ENCODE assay signal across 7 cellular contexts in the genomic region with DNA sequence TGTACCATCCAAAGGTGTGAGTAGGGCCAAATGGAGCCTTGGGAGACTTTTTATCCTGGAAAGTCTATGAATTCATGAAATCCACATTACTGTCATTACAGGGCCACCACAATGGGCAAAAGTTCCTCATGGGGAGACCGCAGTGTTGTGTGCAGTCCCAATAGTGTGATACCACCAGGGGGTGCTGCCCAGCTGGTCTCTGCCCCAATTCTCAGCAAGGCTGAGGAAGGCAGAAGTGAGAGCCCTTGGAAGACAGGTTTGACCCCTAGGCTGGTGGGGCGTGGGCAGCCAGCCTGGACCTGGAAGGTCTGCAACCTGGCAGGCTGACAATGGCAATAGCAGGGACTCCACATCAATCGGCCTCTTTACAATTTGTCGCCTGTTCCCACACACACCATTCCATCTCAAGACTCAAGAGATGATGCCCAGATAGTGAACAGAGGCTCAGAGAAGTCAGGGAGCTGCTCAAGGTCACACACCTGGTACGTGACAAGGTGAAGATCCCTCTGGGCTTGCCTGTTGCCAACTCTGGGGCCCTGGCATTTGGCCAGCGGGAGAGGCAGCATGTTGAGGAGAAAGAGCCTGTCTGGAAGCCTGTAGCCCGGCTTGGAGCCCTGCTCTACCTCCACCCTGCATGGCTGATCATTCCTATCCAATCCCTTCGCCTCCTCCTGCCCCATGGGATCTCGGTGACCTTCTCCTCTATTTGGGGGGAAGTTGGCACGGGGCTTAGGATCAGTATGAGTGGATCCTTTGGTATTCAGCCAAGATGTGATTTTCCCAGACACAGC. TPM values are rescaled to one million over a fixed set of nuclear protein-coding genes. Genes with fewer than 3 reads are reported as not detected.
DNase-seq lines count a peak whose midpoint lies in the region; ATAC-seq, FAIRE-seq and TF ChIP-seq lines count a peak whose summit lies in the region.

No MANE protein-coding gene starts in this region.

- no peaks in the 10 kb centered on the region for H3K79me2 ChIP-seq in HepG2 (ENCODE audit: insufficient read depth, low read length)

- BruUV-seq in HepG2 (replicated peaks; lab: Mats Ljungman, UMichigan): no TSS peak

- H3K9ac ChIP-seq in colonic mucosa (ENCODE audit: low read depth in 2 of 2, low read length in 2 of 2): no peak overlapping the region
- no peak overlapping the region for H3K9ac ChIP-seq in HepG2 (ENCODE audit: insufficient read depth, low read depth, low read length)

- TF ChIP-seq CTCF in GM10248 (IDR thresholded peaks at IDR 0.05; ENCODE audit: control extremely low read depth, extremely low read depth, low read depth, missing control alignments) (peak; percentile 35), colonic mucosa (IDR thresholded peaks at IDR 0.05) (peak; percentile 65), HepG2 (CRISPR knock-in tag; IDR thresholded peaks at IDR 0.05) (peak; percentile 94)

- intact Hi-C loops in colonic mucosa (cut with DNase I): loop anchor here (1.0 kb wide), 1 partner anchor 64 kb away; no protein-coding TSS in a partner anchor
- intact Hi-C loops in HepG2 (cut with micrococcal nuclease; ENCODE audit: unreplicated experiment): loop anchor here (1.0 kb wide), 3 partner anchors 21 to 64 kb away; no protein-coding TSS in a partner anchor

- no peak overlapping the region for H3K4me2 ChIP-seq in HepG2 (ENCODE audit: low read depth, low read length)

- no peaks in the 10 kb centered on the region for H4K20me1 ChIP-seq in HepG2 (ENCODE audit: insufficient read depth, low read length)

- H3K36me3 ChIP-seq in colonic mucosa (no peaks in the 10 kb centered on the region), HepG2 (replicated peaks in 1 of 2; ENCODE audit: control insufficient read depth in 1 of 2, insufficient read depth in 2 of 2, low read length in 2 of 2) (no peaks in the 10 kb centered on the region)

- DNase-seq in GM10248 (ENCODE audit: extremely low spot score) (peak; percentile 57), NCI-H1694 treated with DMSO at 0.1 percent for 48 hours (lab: John Stamatoyannopoulos, UW) (peak; percentile 62), colonic mucosa (peak; percentile 79), HepG2 (ENCODE audit: low spot score) (peak; percentile 70)
- peak; percentile 50 for DNase-seq in activated CD4-positive, CD25-positive, alpha-beta regulatory T cell treated with anti-CD3 and anti-CD28 coated beads, Interleukin-2, amount 50 U/mL, for 72 hours
- DNase-seq in stimulated activated CD4-positive, alpha-beta T cell treated with anti-CD3 and anti-CD28 coated beads, TNF-alpha, amount 100 ng/mL, for 24 hours (ENCODE audit: low read depth in 3 of 3): peak; percentile 18 to 56 (median 34)

- POLR2A ChIA-PET in GM10248 (lab: Yijun Ruan, JAX): no interaction called here
- POLR2A ChIA-PET in HepG2 (lab: Yijun Ruan, JAX): interaction anchor here (1.2 kb wide), 1 partner anchor 9 kb away, joined by 3 read pairs; no protein-coding TSS in a partner anchor

- CTCF ChIA-PET in GM10248 (lab: Yijun Ruan, JAX) (interaction anchor here (0.6 to 4.5 kb wide), 10 partner anchors 9 to 338 kb away, joined by 3 to 39 read pairs (median 5); no protein-coding TSS in a partner anchor), HepG2 (lab: Yijun Ruan, JAX; ENCODE audit: low intra/inter-chr PET ratio, low total read pairs) (interaction anchor here (1.0 to 4.3 kb wide), 6 partner anchors 21 to 63 kb away, joined by 3 to 107 read pairs (median 10); no protein-coding TSS in a partner anchor)

- H3K27me3 ChIP-seq in colonic mucosa (peaks cover 47% of the 10 kb centered on the region), HepG2 (ENCODE audit: control insufficient read depth in 1 of 2, insufficient read depth in 2 of 2, low read length in 2 of 2) (peaks cover 10 to 54% of the 10 kb centered on the region in 2 experiments; a peak in 4 of 5 replicates)

- no peak for TF ChIP-seq POLR2A in HepG2 (IDR thresholded peaks at IDR 0.05; ENCODE audit: insufficient read depth in 1 of 2, low read depth in 2 of 2, low read length in 2 of 2)

- ATAC-seq in HepG2 (peak; percentile 80), HG03460 (IDR thresholded peaks at IDR 0.05; ENCODE audit: unreplicated experiment) (no peak)

- TF ChIP-seq EP300 in HepG2 (IDR thresholded peaks at IDR 0.05; ENCODE audit: low read depth in 2 of 2, low read length in 2 of 2) (no peak), HepG2 (CRISPR knock-in tag; IDR thresholded peaks at IDR 0.05; ENCODE audit: borderline replicate concordance) (no peak)

- H3K4me1 ChIP-seq in colonic mucosa (peaks cover 13% of the 10 kb centered on the region), HepG2 (ENCODE audit: insufficient read depth, low read length) (peaks cover 24% of the 10 kb centered on the region)

- no peaks in the 10 kb centered on the region for H3K9me3 ChIP-seq in colonic mucosa
- H3K9me3 ChIP-seq in HepG2 (ENCODE audit: low read length): no peaks in the 10 kb centered on the region

- no peak overlapping the region for H2AFZ ChIP-seq in HepG2 (ENCODE audit: low read length)

- H3K27ac ChIP-seq in colonic mucosa (no peak overlapping the region), HepG2 (ENCODE audit: extremely low read length, insufficient read depth, low read length) (no peak overlapping the region)

- FAIRE-seq in HepG2 (lab: Jason Lieb, UNC): peak; percentile 95

- in situ Hi-C loops in HepG2 (cut with HindIII; ENCODE audit: extremely low pct_ligation_motif_present, low pct_unique_long_range_greater_than_20kb): loop anchor here (5.0 kb wide), 1 partner anchor 62 kb away; no protein-coding TSS in a partner anchor

- TF ChIP-seq RAD21 in HepG2 (CRISPR knock-in tag; IDR thresholded peaks at IDR 0.05): peak; percentile 91

- WGBS in HepG2 (ENCODE audit: low lambda C conversion rate): 5% methylated on average over 10 of the region's 10 CpGs

- H3K4me3 ChIP-seq in colonic mucosa (no peak overlapping the region), HepG2 (replicated peaks in 1 of 3; ENCODE audit: insufficient read depth in 1 of 3, low read depth in 2 of 3, low read length in 3 of 3) (no peak overlapping the region)

RNA-seq across cellular contexts. Expression of gene ATOH8, which starts 3.1 kb away (rescaled TPM):
- total RNA-seq in colonic mucosa: 1 to 10 TPM; 2.5 TPM
- total RNA-seq in HepG2 (2016; rRNA removed; fragmentation: Illumina TruSeq; extraction: Trizol): 0.11 and 0.13 TPM in 2 replicates
- total RNA-seq in HepG2 (2016; cell fraction: cytosol; rRNA removed; fragmentation: Illumina TruSeq; extraction: Trizol; ENCODE audit: low read depth): 0.10 TPM in 1 of 2 replicates, not detected in the other
- total RNA-seq in HepG2 (2016; cell fraction: insoluble cytoplasmic fraction; rRNA removed; fragmentation: Illumina TruSeq; extraction: Trizol): 0.13 and 0.21 TPM in 2 replicates
- total RNA-seq in HepG2 (2016; cell fraction: membrane; rRNA removed; fragmentation: Illumina TruSeq; extraction: Trizol): 0.12 and 0.21 TPM in 2 replicates
- total RNA-seq in HepG2 (2016; cell fraction: nucleus; rRNA removed; fragmentation: Illumina TruSeq; extraction: Trizol): 0.34 and 0.38 TPM in 2 replicates
- polyA plus RNA-seq in HepG2 (2011; rRNA removed): 0.22 and 0.61 TPM in 2 replicates
- 0.23 and 0.62 TPM in 2 replicates for polyA plus RNA-seq in HepG2 (2011; cell fraction: cytosol; rRNA removed)
- polyA plus RNA-seq in HepG2 (2011; cell fraction: nucleus; rRNA removed): 0.55 and 0.88 TPM in 2 replicates
- polyA plus RNA-seq in HepG2 (2012): 0.13 TPM in 1 of 2 replicates, not detected in the other
- not detected in 2 replicates for polyA plus RNA-seq in HepG2 (2016; cell fraction: cytosol; fragmentation: Illumina TruSeq; extraction: Trizol; ENCODE audit: low read depth)
- 0.11 and 0.14 TPM in 2 replicates for polyA plus RNA-seq in HepG2 (2016; cell fraction: insoluble cytoplasmic fraction; fragmentation: Illumina TruSeq; extraction: Trizol; ENCODE audit: low read depth)
- polyA plus RNA-seq in HepG2 (2016; cell fraction: membrane; fragmentation: Illumina TruSeq; extraction: Trizol; ENCODE audit: low read depth): 0.13 TPM in 1 of 2 replicates, not detected in the other
- polyA plus RNA-seq in HepG2 (2016; cell fraction: nucleus; fragmentation: Illumina TruSeq; extraction: Trizol; ENCODE audit: insufficient read depth, low read depth): 0.15 and 0.25 TPM in 2 replicates
- 1.6 and 10.7 TPM in 2 replicates for polyA minus RNA-seq in HepG2 (2011; rRNA and poly(A)+ RNA removed; ENCODE audit: low replicate concordance)
- polyA minus RNA-seq in HepG2 (2011; cell fraction: cytosol; rRNA and poly(A)+ RNA removed): 0.44 TPM in 1 of 2 replicates, not detected in the other
- 0.62 and 1.4 TPM in 2 replicates for polyA minus RNA-seq in HepG2 (2011; cell fraction: nucleus; rRNA and poly(A)+ RNA removed)

RNA-seq across cellular contexts. Expression of gene GNLY, which starts 56.5 kb away (rescaled TPM):
- total RNA-seq in colonic mucosa (1 to 10 TPM in 1 of 2 donors, under 1 TPM in 1; 0.32 to 4.7 TPM), HepG2 (2016; rRNA removed; fragmentation: Illumina TruSeq; extraction: Trizol) (not detected in 2 replicates)
- total RNA-seq in HepG2 (2016; cell fraction: cytosol; rRNA removed; fragmentation: Illumina TruSeq; extraction: Trizol; ENCODE audit: low read depth): not detected in 2 replicates
- total RNA-seq in HepG2 (2016; cell fraction: insoluble cytoplasmic fraction; rRNA removed; fragmentation: Illumina TruSeq; extraction: Trizol): not detected in 2 replicates
- total RNA-seq in HepG2 (2016; cell fraction: membrane; rRNA removed; fragmentation: Illumina TruSeq; extraction: Trizol): not detected in 2 replicates
- not detected in 2 replicates for total RNA-seq in HepG2 (2016; cell fraction: nucleus; rRNA removed; fragmentation: Illumina TruSeq; extraction: Trizol)
- not detected in 2 replicates for polyA plus RNA-seq in HepG2 (2011; rRNA removed)
- not detected in 2 replicates for polyA plus RNA-seq in HepG2 (2011; cell fraction: cytosol; rRNA removed)
- 0.23 TPM in 1 of 2 replicates, not detected in the other for polyA plus RNA-seq in HepG2 (2011; cell fraction: nucleus; rRNA removed)
- 0.07 and 0.16 TPM in 2 replicates for polyA plus RNA-seq in HepG2 (2012)
- not detected in 2 replicates for polyA plus RNA-seq in HepG2 (2016; cell fraction: cytosol; fragmentation: Illumina TruSeq; extraction: Trizol; ENCODE audit: low read depth)
- polyA plus RNA-seq in HepG2 (2016; cell fraction: insoluble cytoplasmic fraction; fragmentation: Illumina TruSeq; extraction: Trizol; ENCODE audit: low read depth): not detected in 2 replicates
- not detected in 2 replicates for polyA plus RNA-seq in HepG2 (2016; cell fraction: membrane; fragmentation: Illumina TruSeq; extraction: Trizol; ENCODE audit: low read depth)
- not detected in 2 replicates for polyA plus RNA-seq in HepG2 (2016; cell fraction: nucleus; fragmentation: Illumina TruSeq; extraction: Trizol; ENCODE audit: insufficient read depth, low read depth)
- polyA minus RNA-seq in HepG2 (2011; rRNA and poly(A)+ RNA removed; ENCODE audit: low replicate concordance): not detected in 2 replicates
- not detected in 2 replicates for polyA minus RNA-seq in HepG2 (2011; cell fraction: cytosol; rRNA and poly(A)+ RNA removed)
- not detected in 2 replicates for polyA minus RNA-seq in HepG2 (2011; cell fraction: nucleus; rRNA and poly(A)+ RNA removed)

Comparison
In these comparisons a context has a peak if more than half of its experiments do, and no peak if none do; other contexts are left out.
1. CTCF ChIP-seq: peak in every context shown above with its lines; median percentile 94 in HepG2; 65 in colonic mucosa; 35 in GM10248.